Comparison of ENCODE assay signal across 9 cellular contexts in the genomic region with DNA sequence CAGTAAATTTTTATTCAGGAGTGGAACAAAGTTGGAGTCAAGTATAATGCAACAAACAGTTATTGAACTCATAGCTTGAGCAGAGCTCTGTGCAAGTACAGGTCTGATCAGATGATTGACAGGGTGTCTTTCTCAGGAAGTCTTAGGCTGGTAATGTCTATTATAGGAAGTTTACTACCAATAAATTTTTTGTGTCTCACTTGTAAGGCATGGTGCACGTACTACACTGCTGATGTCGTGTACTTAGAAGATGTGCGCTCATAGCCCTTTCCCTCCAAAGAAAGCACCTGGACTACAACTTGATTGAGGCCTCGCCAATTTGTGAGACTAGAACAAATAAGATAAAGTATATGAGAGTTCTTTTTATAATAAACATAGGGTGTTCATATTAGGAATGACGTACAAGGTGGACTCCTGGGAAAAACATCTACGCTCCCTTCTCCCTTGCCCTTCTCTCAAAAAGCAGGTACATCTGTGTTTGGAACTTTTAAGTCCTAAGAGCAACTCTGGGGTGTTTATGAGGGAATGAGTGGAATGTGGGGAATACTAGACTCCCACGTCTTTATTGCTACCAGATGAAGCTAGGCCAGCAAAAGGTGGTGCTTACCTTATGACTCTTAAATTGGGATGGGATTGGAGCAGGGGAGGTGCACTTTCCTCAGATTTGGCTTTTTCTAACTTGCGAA. TPM values are rescaled to one million over a fixed set of nuclear protein-coding genes. Genes with fewer than 3 reads are reported as not detected.
DNase-seq lines count a peak whose midpoint lies in the region; ATAC-seq, FAIRE-seq and TF ChIP-seq lines count a peak whose summit lies in the region.
"Had no signal": no experiment of that assay in that cellular context is flagged by ENCODE, and none has a peak within 500 bp of the region (broad histone marks: within the 10 kb centered on the region; RNA-seq: fewer than 3 reads in every experiment).

No MANE protein-coding gene starts in this region.

- ATAC-seq in naive B cell (ENCODE audit: low read depth in 2 of 2), result no peak

- H3K9me3 Mint-ChIP-seq in chondrocyte (ENCODE audit: low read depth) (no peaks in the 10 kb centered on the region), naive B cell (no peaks in the 10 kb centered on the region)

- H3K27ac ChIP-seq in Karpas-422 (ENCODE audit: low read length), result peak overlapping the region; percentile 81; the same call in 1 of the 2 replicates

- no peak for TF ChIP-seq POLR2A in GM12891 (IDR thresholded peaks at IDR 0.05; ENCODE audit: low read depth, low read length)

- H3K4me2 ChIP-seq in Karpas-422 (ENCODE audit: low read depth, low read length, poor library complexity, severe bottlenecking), result peak overlapping the region; percentile 93

- H3K79me2 ChIP-seq in Karpas-422 (ENCODE audit: low read length), result peaks cover 95% of the 10 kb centered on the region

- peak overlapping the region; percentile 47 for H3K27ac Mint-ChIP-seq in chondrocyte (ENCODE audit: unreplicated experiment)
- peak overlapping the region in 5 of 6 donors; percentile 33 to 92 (median 66) for H3K27ac Mint-ChIP-seq in naive B cell

- no peaks in the 10 kb centered on the region for H3K9me3 ChIP-seq in BE2C
- H3K9me3 ChIP-seq in Karpas-422 (ENCODE audit: low read length), result no peaks in the 10 kb centered on the region

- no peaks in the 10 kb centered on the region for H3K4me1 ChIP-seq in BE2C
- H3K4me1 ChIP-seq in Karpas-422 (ENCODE audit: low read length), result peaks cover 34% of the 10 kb centered on the region

- H3K27me3 Mint-ChIP-seq in chondrocyte (ENCODE audit: low read depth), result no peaks in the 10 kb centered on the region
- no peaks in the 10 kb centered on the region for H3K27me3 Mint-ChIP-seq in naive B cell

- TF ChIP-seq CTCF in BE2C (IDR thresholded peaks at IDR 0.05; ENCODE audit: low read depth, low read length) (no peak), chondrocyte (IDR thresholded peaks at IDR 0.05) (no peak)

- no peak for FAIRE-seq in GM12891 (lab: Jason Lieb, UNC)

- H2AFZ ChIP-seq in Karpas-422 (ENCODE audit: low read length), result no peak overlapping the region

- intact Hi-C loops in posterior cingulate gyrus (cut with DNase I), result loop anchor here (5.0 kb wide), 1 partner anchor 149 kb away; the partner anchor contains the start of gene TASP1

- H3K27me3 ChIP-seq in BE2C (no peaks in the 10 kb centered on the region), Karpas-422 (ENCODE audit: low read length) (no peaks in the 10 kb centered on the region)

- H3K9ac ChIP-seq in Karpas-422 (ENCODE audit: low read length), result peak overlapping the region; percentile 95

- H3K9me2 ChIP-seq in Karpas-422 (replicated peaks; ENCODE audit: insufficient read depth, low read length), result no peaks in the 10 kb centered on the region

- H4K20me1 ChIP-seq in Karpas-422 (ENCODE audit: insufficient read depth, low read depth, low read length), result peaks cover 9% of the 10 kb centered on the region; the same call in 1 of the 2 replicates

- H3K4me3 ChIP-seq in BE2C (ENCODE audit: low read depth, low read length) (peak overlapping the region; percentile 73), Karpas-422 (ENCODE audit: low read length) (peak overlapping the region; percentile 98)

- H3K4me1 Mint-ChIP-seq in chondrocyte (ENCODE audit: low read depth) (peaks cover 38% of the 10 kb centered on the region), naive B cell (peaks cover 28 to 55% (median 51%) of the 10 kb centered on the region in 3 donors)

- H3K4me3 Mint-ChIP-seq in chondrocyte (ENCODE audit: unreplicated experiment), result peak overlapping the region; percentile 98
- peak overlapping the region; percentile 90 to 100 (median 98) for H3K4me3 Mint-ChIP-seq in naive B cell

- H3K36me3 Mint-ChIP-seq in chondrocyte (ENCODE audit: low read depth) (peaks cover 23% of the 10 kb centered on the region), naive B cell (peaks cover 15 to 23% of the 10 kb centered on the region in 2 donors)

- H3K36me3 ChIP-seq in BE2C (peaks cover 43% of the 10 kb centered on the region), Karpas-422 (ENCODE audit: insufficient read depth, low read length) (peaks cover 48% of the 10 kb centered on the region)

- DNase-seq in BE2C (no peak), Karpas-422 (peak; percentile 44), chondrocyte (ENCODE audit: low spot score) (no peak), naive B cell (no peak), SW 1271 (lab: John Stamatoyannopoulos, UW) (no peak), HCEC 1CT (no peak), GM12891 (ENCODE audit: insufficient read length, low spot score) (no peak), posterior cingulate gyrus (no peak)
- DNase-seq: NCI-H1930 had no signal

TF ChIP-seq in GM12891, 5 proteins besides CTCF, POLR2A, EP300 and RAD21:
- TF ChIP-seq POU2F2 (IDR thresholded peaks at IDR 0.05; ENCODE audit: low read depth, low read length) (no peak), TAF1 (IDR thresholded peaks at IDR 0.05; ENCODE audit: low read depth, low read length) (no peak), POLR2AphosphoS5 (IDR thresholded peaks at IDR 0.05; ENCODE audit: low read depth, low read length) (no peak), PAX5 (IDR thresholded peaks at IDR 0.05; ENCODE audit: insufficient read depth, low read length, severe bottlenecking) (no peak), SPI1 (IDR thresholded peaks at IDR 0.05; ENCODE audit: low read depth, low read length) (no peak)

RNA-seq across cellular contexts. Expression of gene NDUFAF5, which starts 1.5 kb away (rescaled TPM):
- polyA plus RNA-seq in BE2C (2012; ENCODE audit: insufficient read depth, insufficient read length, low read depth), result 49.2 TPM
- total RNA-seq in Karpas-422 (2014; rRNA removed; shearing (Covaris generic); ENCODE audit: low replicate concordance), result 11.6 and 18.9 TPM in 2 replicates
- total RNA-seq in chondrocyte, result 21.1 to 24.4 TPM (median 22.2 TPM) in 3 replicates
- polyA plus RNA-seq in naive B cell (ENCODE audit: low read depth in 6 of 6), result 1 to 10 TPM in 5 of 6 donors, not detected in 1; 6.8 to 9.0 (median 8.1) TPM
- polyA plus RNA-seq in GM12891 (2012; ENCODE audit: low read depth, missing spikeins), result 24.5 TPM

RNA-seq across cellular contexts. Expression of gene ESF1, which starts 1.6 kb away (rescaled TPM):
- polyA plus RNA-seq in BE2C (2012; ENCODE audit: insufficient read depth, insufficient read length, low read depth), result 21.4 TPM
- 12.2 and 16.9 TPM in 2 replicates for total RNA-seq in Karpas-422 (2014; rRNA removed; shearing (Covaris generic); ENCODE audit: low replicate concordance)
- 9.0 to 12.4 TPM (median 9.7 TPM) in 3 replicates for total RNA-seq in chondrocyte
- 10 to 100 TPM in 1 of 6 donors, 1 to 10 TPM in 5; 5.9 to 14.3 (median 8.1) TPM for polyA plus RNA-seq in naive B cell (ENCODE audit: low read depth in 6 of 6)
- 11.8 TPM for polyA plus RNA-seq in GM12891 (2012; ENCODE audit: low read depth, missing spikeins)
